Comparison of ENCODE assay signal across 28 cellular contexts in genomic region chr6:113049190-113049589, GRCh38.
DNase-seq lines count a peak whose midpoint lies in the region; FAIRE-seq and TF ChIP-seq lines count a peak whose summit lies in the region.
"Had no signal": no experiment of that assay in that cellular context is flagged by ENCODE, and none has a peak within 500 bp of the region (broad histone marks: within the 10 kb centered on the region; RNA-seq: fewer than 3 reads in every experiment).

No MANE protein-coding gene starts in this region.

- no TSS peak for BruUV-seq in endothelial cell of umbilical vein (replicated peaks; lab: Mats Ljungman, UMichigan)

- H3K4me1 ChIP-seq in endothelial cell of umbilical vein (ENCODE audit: control insufficient read depth, extremely low read depth, insufficient read depth, low read length): peaks cover 29% of the 10 kb centered on the region
- peaks cover 38% of the 10 kb centered on the region for H3K4me1 ChIP-seq in osteoblast (ENCODE audit: insufficient read depth, low read length)
- peaks cover 1% of the 10 kb centered on the region for H3K4me1 ChIP-seq in ovary (ENCODE audit: insufficient read depth)
- H3K4me1 ChIP-seq: sigmoid colon had no signal

- intact Hi-C loops in endothelial cell of umbilical vein (cut with micrococcal nuclease): no loop called here
- intact Hi-C loops in ovary (cut with DNase I): no loop called here

- in situ Hi-C loops in G401 (cut with HindIII; ENCODE audit: low sequenced_read_pairs): no loop called here

- DNase-seq in EL (peak; percentile 27), RPMI7951 (ENCODE audit: low read depth) (peak; percentile 62), endothelial cell of umbilical vein (ENCODE audit: low read depth, low spot score) (no peak), osteoblast (ENCODE audit: insufficient read length, low spot score, missing footprints) (no peak), NCI-H1436 treated with DMSO at 0.1 percent for 48 hours (lab: John Stamatoyannopoulos, UW) (no peak), G401 (ENCODE audit: low spot score) (no peak), ovary (no peak), DMS153 treated with DMSO at 0.1 percent for 48 hours (lab: John Stamatoyannopoulos, UW; ENCODE audit: unreplicated experiment) (no peak)
- DNase-seq: ACHN; activated CD4-positive, alpha-beta T cell treated with anti-CD3 and anti-CD28 coated beads, Interleukin-2, amount 50 U/mL, for 48 hours; activated T-cell treated with anti-CD3 and anti-CD28 coated beads, Interleukin-2, amount 50 U/mL, for 72 hours; BE2C; CD8-positive, alpha-beta T cell; H9; hypothalamus; MM.1S; NCI-H2081 treated with DMSO at 0.1 percent for 48 hours; NCI-H2227 treated with DMSO at 0.1 percent for 48 hours; NCI-H526; sigmoid colon; stimulated activated CD4-positive, alpha-beta T cell treated with anti-CD3 and anti-CD28 coated beads, Interleukin-15, amount 100 ng/mL, for 24 hours; stimulated activated CD4-positive, alpha-beta T cell treated with anti-CD3 and anti-CD28 coated beads, Interleukin-4, amount 100 ng/mL, for 4 hours; T-helper 2 cell had no signal

- H3K4me3 ChIP-seq in endothelial cell of umbilical vein (replicated peaks in 1 of 3; ENCODE audit: insufficient read depth in 1 of 3, low read depth in 1 of 3, low read length in 3 of 3): no peak overlapping the region
- H3K4me3 ChIP-seq in osteoblast (ENCODE audit: insufficient read depth, low read length): no peak overlapping the region
- H3K4me3 ChIP-seq in ovary: no peak overlapping the region
- H3K4me3 ChIP-seq: lung, sigmoid colon, tibial nerve had no signal

- H3K9me1 ChIP-seq in endothelial cell of umbilical vein (replicated peaks; ENCODE audit: control insufficient read depth, extremely low read depth, insufficient read depth, low read length): no peaks in the 10 kb centered on the region

- no peaks in the 10 kb centered on the region for H3K79me2 ChIP-seq in endothelial cell of umbilical vein (ENCODE audit: control insufficient read depth, insufficient read depth, low read length)
- no peaks in the 10 kb centered on the region for H3K79me2 ChIP-seq in osteoblast (ENCODE audit: insufficient read depth, low read length)

- FAIRE-seq in endothelial cell of umbilical vein (lab: Jason Lieb, UNC): no peak
- FAIRE-seq: G401.6 had no signal

- WGBS in ovary, 3 donors: 21 to 27% (median 23%) methylated on average over 2 of the region's 2 CpGs

- H4K20me1 ChIP-seq in endothelial cell of umbilical vein (replicated peaks; ENCODE audit: control insufficient read depth, extremely low read depth, insufficient read depth, low read length): no peaks in the 10 kb centered on the region
- no peaks in the 10 kb centered on the region for H4K20me1 ChIP-seq in osteoblast (ENCODE audit: insufficient read depth, low read length)

- CTCF ChIA-PET in endothelial cell of umbilical vein (lab: Charles Lee): interaction anchor here (1.0 kb wide), 1 partner anchor 810 kb away, joined by 3 read pairs; no protein-coding TSS in a partner anchor

- H2AFZ ChIP-seq in endothelial cell of umbilical vein (ENCODE audit: low read depth, low read length) (peak overlapping the region; percentile 9), osteoblast (ENCODE audit: low read length) (no peak overlapping the region)

- H3K27me3 ChIP-seq in endothelial cell of umbilical vein (ENCODE audit: control insufficient read depth in 2 of 2, insufficient read depth in 2 of 2, low read length in 2 of 2): no peaks in the 10 kb centered on the region
- no peaks in the 10 kb centered on the region for H3K27me3 ChIP-seq in osteoblast (ENCODE audit: insufficient read depth, low read length)
- H3K27me3 ChIP-seq in ovary: no peaks in the 10 kb centered on the region
- H3K27me3 ChIP-seq: BE2C, sigmoid colon, tibial nerve had no signal

- no peak for TF ChIP-seq EP300 in ovary (IDR thresholded peaks at IDR 0.05)

- H3K9me3 ChIP-seq in endothelial cell of umbilical vein (replicated peaks; ENCODE audit: control insufficient read depth, insufficient read depth, low read length): no peaks in the 10 kb centered on the region
- no peaks in the 10 kb centered on the region for H3K9me3 ChIP-seq in osteoblast (ENCODE audit: low read depth, low read length)
- no peaks in the 10 kb centered on the region for H3K9me3 ChIP-seq in ovary
- H3K9me3 ChIP-seq: BE2C, sigmoid colon, tibial nerve had no signal

- no peak overlapping the region for H3K9ac ChIP-seq in endothelial cell of umbilical vein (replicated peaks; ENCODE audit: extremely low read depth, insufficient read depth, low read length)
- H3K9ac ChIP-seq: KMS-11 had no signal

- dilution Hi-C loops in endothelial cell of umbilical vein (cut with MboI; ENCODE audit: extremely low pct_ligation_motif_present, low sequenced_read_pairs): no loop called here

- no peak overlapping the region for H3K4me2 ChIP-seq in endothelial cell of umbilical vein (ENCODE audit: insufficient read depth, low read length)
- H3K4me2 ChIP-seq in osteoblast (ENCODE audit: insufficient read depth, low read length): no peak overlapping the region
- H3K4me2 ChIP-seq: KMS-11 had no signal

- H3K27ac ChIP-seq in endothelial cell of umbilical vein (ENCODE audit: insufficient read depth, low read depth, low read length) (peak overlapping the region; percentile 74), osteoblast (ENCODE audit: low read depth, low read length) (peak overlapping the region; percentile 33), ovary (no peak overlapping the region)
- H3K27ac ChIP-seq: HL-60, KMS-11, sigmoid colon, tibial nerve had no signal

- TF ChIP-seq CTCF in endothelial cell of umbilical vein (IDR thresholded peaks at IDR 0.05; ENCODE audit: extremely low read depth in 1 of 2, insufficient read depth in 1 of 2, low read depth in 1 of 2, low read length in 2 of 2): no peak
- no peak for TF ChIP-seq CTCF in osteoblast (IDR thresholded peaks at IDR 0.05; ENCODE audit: extremely low read depth, low read depth, low read length)
- TF ChIP-seq CTCF in ovary (IDR thresholded peaks at IDR 0.05): no peak

- H3K36me3 ChIP-seq in endothelial cell of umbilical vein (ENCODE audit: control insufficient read depth in 2 of 2, extremely low read depth in 1 of 2, insufficient read depth in 2 of 2, low read length in 2 of 2) (no peaks in the 10 kb centered on the region), osteoblast (ENCODE audit: insufficient read depth, low read length) (no peaks in the 10 kb centered on the region), ovary (no peaks in the 10 kb centered on the region)
- H3K36me3 ChIP-seq: BE2C, sigmoid colon, tibial nerve had no signal

- POLR2A ChIA-PET in endothelial cell of umbilical vein (lab: Charles Lee): no interaction called here

- TF ChIP-seq POLR2A in endothelial cell of umbilical vein (IDR thresholded peaks at IDR 0.05; ENCODE audit: low read depth, low read length) (no peak), ovary (IDR thresholded peaks at IDR 0.05) (no peak)

TF ChIP-seq in endothelial cell of umbilical vein, 7 proteins besides CTCF, POLR2A, EP300 and RAD21:
- TF ChIP-seq MAX (IDR thresholded peaks at IDR 0.05; ENCODE audit: insufficient read depth, insufficient read length): no peak
- no peak for TF ChIP-seq MYC (IDR thresholded peaks at IDR 0.05; ENCODE audit: low read depth, low read length)
- TF ChIP-seq JUN (IDR thresholded peaks at IDR 0.05; ENCODE audit: borderline replicate concordance, insufficient read depth, insufficient read length, low read depth): no peak
- TF ChIP-seq POLR2AphosphoS5 (IDR thresholded peaks at IDR 0.05; ENCODE audit: insufficient read depth, low read depth, low read length): no peak
- no peak for TF ChIP-seq GATA2 (IDR thresholded peaks at IDR 0.05; ENCODE audit: insufficient read depth, insufficient read length, low read depth, low read length)
- TF ChIP-seq EZH2 (IDR thresholded peaks at IDR 0.05; ENCODE audit: borderline replicate concordance, low read depth, low read length, severe bottlenecking): no peak
- TF ChIP-seq FOS (IDR thresholded peaks at IDR 0.05; ENCODE audit: borderline replicate concordance, insufficient read depth, low read length): no peak

Comparison
In these comparisons a context has a peak if more than half of its experiments do, and no peak if none do; other contexts are left out.
1. DNase-seq: peak in EL (single experiment) and RPMI7951 (single experiment); none in endothelial cell of umbilical vein (single experiment), osteoblast (single experiment), NCI-H1436 treated with DMSO at 0.1 percent for 48 hours (single experiment), G401 (single experiment), ovary (0 of 5) and DMS153 treated with DMSO at 0.1 percent for 48 hours (single experiment).
2. H3K27ac ChIP-seq: peak in endothelial cell of umbilical vein (single experiment) and osteoblast (single experiment); none in ovary (0 of 2).